ENCODE assay signal across 1 cellular context in genomic region chr3:31173118-31173718, GRCh38.
A peak's percentile ranks its signal among the peaks of the same experiment; 100 is the strongest.
TF ChIP-seq lines count a peak whose summit lies in the region.

No MANE protein-coding gene starts in this region.

TF ChIP-seq in GM12878, 131 proteins besides CTCF, POLR2A, EP300 and RAD21 (continued from another document):
- peak; percentile 32; the same call in 1 of the 2 replicates for TF ChIP-seq NFIC (IDR thresholded peaks at IDR 0.05; ENCODE audit: low read depth, low read length)
- TF ChIP-seq BHLHE40 (IDR thresholded peaks at IDR 0.05; ENCODE audit: borderline replicate concordance in 1 of 2, low read depth in 2 of 2, low read length in 1 of 2): peak in 1 of 2 experiments; percentile 22; a peak in 1 of 4 replicates
- no peak for TF ChIP-seq IRF3 (IDR thresholded peaks at IDR 0.05)
- peak; percentile 25 to 36; a peak in 2 of 4 replicates for TF ChIP-seq IKZF2 (IDR thresholded peaks at IDR 0.05)
- no peak for TF ChIP-seq ZNF687 (IDR thresholded peaks at IDR 0.05)
- peak; percentile 40; the same call in 1 of the 2 replicates for TF ChIP-seq EED (IDR thresholded peaks at IDR 0.05; ENCODE audit: low read depth)
- no peak for TF ChIP-seq NRF1 (conservative IDR thresholded peaks at IDR 0.05; ENCODE audit: low read depth, low read length)
- no peak for TF ChIP-seq KLF5 (IDR thresholded peaks at IDR 0.05; ENCODE audit: partially characterized antibody)
- no peak for TF ChIP-seq POLR2AphosphoS2 (IDR thresholded peaks at IDR 0.05; ENCODE audit: low read depth, low read length)
- TF ChIP-seq RUNX3 (IDR thresholded peaks at IDR 0.05; ENCODE audit: low read length): peak; percentile 43; the same call in 1 of the 2 replicates
TF ChIP-seq in GM12878: peak in this region for 5.
